ENCODE assay signal across 11 cellular contexts in genomic region chr14:102786758-102787157, GRCh38. TPM values are rescaled to one million over a fixed set of nuclear protein-coding genes. Genes with fewer than 3 reads are reported as not detected.
DNase-seq lines count a peak whose midpoint lies in the region; ATAC-seq and TF ChIP-seq lines count a peak whose summit lies in the region.
"Had no signal": no experiment of that assay in that cellular context is flagged by ENCODE, and none has a peak within 500 bp of the region (broad histone marks: within the 10 kb centered on the region; RNA-seq: fewer than 3 reads in every experiment).

No MANE protein-coding gene starts in this region.

- peaks cover 68% of the 10 kb centered on the region for H3K4me1 Mint-ChIP-seq in T-helper 17 cell
- H3K4me1 Mint-ChIP-seq in glutamatergic neuron (ENCODE audit: low read depth, unreplicated experiment): peaks cover 19% of the 10 kb centered on the region

- H3K27me3 Mint-ChIP-seq in T-helper 17 cell (no peaks in the 10 kb centered on the region), glutamatergic neuron (ENCODE audit: unreplicated experiment) (peaks cover 5% of the 10 kb centered on the region)

- TF ChIP-seq CTCF in glutamatergic neuron (IDR thresholded peaks at IDR 0.05; ENCODE audit: partially characterized antibody, unreplicated experiment): no peak

- DNase-seq in stimulated activated CD4-positive, alpha-beta T cell treated with anti-CD3 and anti-CD28 coated beads, Interleukin-1b, Interleukin-23, amount 100 ng/mL, for 48 hours: peak; percentile 52
- DNase-seq in stimulated activated CD4-positive, alpha-beta T cell treated with anti-CD3 and anti-CD28 coated beads, Interleukin-2, amount 100 ng/mL, for 48 hours: no peak
- no peak for DNase-seq in T-helper 17 cell
- DNase-seq in glutamatergic neuron: no peak
- no peak for DNase-seq in COR-L47 (lab: John Stamatoyannopoulos, UW)
- DNase-seq: body of pancreas, occipital lobe, PC-9 had no signal

- H3K9me3 Mint-ChIP-seq in glutamatergic neuron (ENCODE audit: unreplicated experiment): peaks cover 3% of the 10 kb centered on the region

- no peaks in the 10 kb centered on the region for H3K9me3 ChIP-seq in T-helper 17 cell (ENCODE audit: control insufficient read depth, low read length, poor library complexity, severe bottlenecking)
- H3K9me3 ChIP-seq: body of pancreas had no signal

- ATAC-seq in T-helper 17 cell: peak; percentile 36
- peak; percentile 38 for ATAC-seq in esophagus mucosa
- no peak for ATAC-seq in HG02798 (IDR thresholded peaks at IDR 0.05; ENCODE audit: poor library complexity, unreplicated experiment)
- no peak for ATAC-seq in GM21786 (IDR thresholded peaks at IDR 0.05; ENCODE audit: unreplicated experiment)
- ATAC-seq: body of pancreas had no signal

- H3K36me3 Mint-ChIP-seq in T-helper 17 cell (ENCODE audit: low read depth): no peaks in the 10 kb centered on the region
- H3K36me3 Mint-ChIP-seq in glutamatergic neuron (ENCODE audit: unreplicated experiment): peaks cover 5% of the 10 kb centered on the region

- peak overlapping the region; percentile 43 for H3K27ac Mint-ChIP-seq in T-helper 17 cell
- no peak overlapping the region for H3K27ac Mint-ChIP-seq in glutamatergic neuron (ENCODE audit: unreplicated experiment)

- H3K4me3 Mint-ChIP-seq in T-helper 17 cell (peak overlapping the region; percentile 63), glutamatergic neuron (ENCODE audit: unreplicated experiment) (no peak overlapping the region)

RNA-seq across cellular contexts. Expression of gene TRAF3, which starts 9.5 kb away (rescaled TPM):
- total RNA-seq in T-helper 17 cell (10 to 100 TPM; 47.8 to 54.4 TPM), esophagus mucosa (15.1 TPM), glutamatergic neuron (ENCODE audit: unreplicated experiment) (16.7 TPM)

Comparison
In these comparisons a context has a peak if more than half of its experiments do, and no peak if none do; other contexts are left out.
1. ATAC-seq: peak in T-helper 17 cell (single experiment) and esophagus mucosa (single experiment); none in HG02798 (single experiment) and GM21786 (single experiment).